ENCODE assay signal across 39 cellular contexts in the genomic region with DNA sequence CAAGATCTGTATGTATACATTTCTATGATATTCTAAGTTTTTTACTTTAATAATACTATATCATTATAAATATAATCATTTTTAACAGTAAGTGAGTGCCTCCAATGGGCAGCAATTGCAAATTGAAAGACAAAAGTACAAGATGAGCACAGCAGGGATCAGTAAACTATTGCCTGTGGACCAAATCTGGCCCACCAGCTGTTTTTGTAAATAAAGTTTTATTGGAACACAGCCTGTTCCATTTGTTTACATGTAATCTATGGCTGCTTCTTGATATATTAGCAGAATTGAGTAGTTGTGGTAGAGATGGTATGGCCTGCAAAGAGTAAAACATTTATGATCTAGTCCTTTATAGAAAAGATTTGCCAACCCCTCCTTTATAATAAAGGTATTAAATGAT. TPM values are rescaled to one million over a fixed set of nuclear protein-coding genes. Genes with fewer than 3 reads are reported as not detected.
"Had no signal": no experiment of that assay in that cellular context is flagged by ENCODE, and none has a peak within 500 bp of the region (broad histone marks: within the 10 kb centered on the region; RNA-seq: fewer than 3 reads in every experiment).

No MANE protein-coding gene starts in this region.

- H3K27ac ChIP-seq: adrenal gland, epithelial cell of prostate, esophagus squamous epithelium, gastroesophageal sphincter had no signal

- H3K27ac Mint-ChIP-seq: activated CD4-positive, alpha-beta memory T cell treated with anti-CD3 and anti-CD28 coated beads for 36 hours; activated CD4-positive, alpha-beta T cell treated with anti-CD3 and anti-CD28 coated beads for 36 hours; activated CD4-positive, alpha-beta T cell treated with anti-CD3 and anti-CD28 coated beads, Interleukin-2, amount 10 ng/mL, durations not matched to agents 24 days and 14 days; activated CD8-positive, alpha-beta memory T cell treated with anti-CD3 and anti-CD28 coated beads, Interleukin-2, amount 10 ng/mL, durations not matched to agents 7 days and 5 days; activated CD8-positive, alpha-beta T cell treated with anti-CD3 and anti-CD28 coated beads, Interleukin-2, amount 10 ng/mL, durations not matched to agents 7 days and 5 days; activated naive CD4-positive, alpha-beta T cell treated with anti-CD3 and anti-CD28 coated beads for 36 hours; activated naive CD4-positive, alpha-beta T cell treated with anti-CD3 and anti-CD28 coated beads, Interleukin-2, amount 50 U/mL, for 24 hours; activated naive CD8-positive, alpha-beta T cell treated with anti-CD3 and anti-CD28 coated beads for 36 hours; activated naive CD8-positive, alpha-beta T cell treated with anti-CD3 and anti-CD28 coated beads, Interleukin-2, amount 50 U/mL, for 24 hours; activated T-helper 1 cell treated with anti-CD3 and anti-CD28 coated beads, Interleukin-12 subunit alpha, Interleukin-12 subunit beta, Interleukin-2, Interleukin-4 antibody, amounts not matched to agents 30 ng/mL and 10 ng/mL and 1 ng/mL, durations not matched to agents 14 hours and 24 hours and 36 hours; activated T-helper 2 cell treated with anti-CD3 and anti-CD28 coated beads, Interferon-gamma antibody, Interleukin-2, Interleukin-4, amounts not matched to agents 10 μg/mL and 5 μg/mL and 100 μg/mL, durations not matched to agents 14 hours and 24 hours and 36 hours; effector memory CD8-positive, alpha-beta T cell had no signal

- H3K36me3 Mint-ChIP-seq: activated CD4-positive, alpha-beta memory T cell treated with anti-CD3 and anti-CD28 coated beads for 36 hours; activated CD8-positive, alpha-beta memory T cell treated with anti-CD3 and anti-CD28 coated beads, Interleukin-2, amount 10 ng/mL, durations not matched to agents 7 days and 5 days; activated naive CD4-positive, alpha-beta T cell treated with anti-CD3 and anti-CD28 coated beads, Interleukin-2, amount 50 U/mL, for 24 hours; activated naive CD8-positive, alpha-beta T cell treated with anti-CD3 and anti-CD28 coated beads for 36 hours had no signal

- H3K9me3 ChIP-seq: adrenal gland, body of pancreas, esophagus squamous epithelium, gastroesophageal sphincter had no signal

- H3K36me3 ChIP-seq: adrenal gland, esophagus squamous epithelium, gastroesophageal sphincter had no signal

- H3K9me3 Mint-ChIP-seq: activated CD4-positive, alpha-beta T cell treated with anti-CD3 and anti-CD28 coated beads, Interleukin-2, amount 10 ng/mL, durations not matched to agents 24 days and 14 days; activated naive CD4-positive, alpha-beta T cell treated with anti-CD3 and anti-CD28 coated beads for 36 hours; activated naive CD4-positive, alpha-beta T cell treated with anti-CD3 and anti-CD28 coated beads, Interleukin-2, amount 50 U/mL, for 24 hours; activated naive CD8-positive, alpha-beta T cell treated with anti-CD3 and anti-CD28 coated beads, Interleukin-2, amount 50 U/mL, for 24 hours; activated T-helper 1 cell treated with anti-CD3 and anti-CD28 coated beads, Interleukin-12 subunit alpha, Interleukin-12 subunit beta, Interleukin-2, Interleukin-4 antibody, amounts not matched to agents 30 ng/mL and 10 ng/mL and 1 ng/mL, durations not matched to agents 14 hours and 24 hours and 36 hours; activated T-helper 2 cell treated with anti-CD3 and anti-CD28 coated beads, Interferon-gamma antibody, Interleukin-2, Interleukin-4, amounts not matched to agents 10 μg/mL and 5 μg/mL and 100 μg/mL, durations not matched to agents 14 hours and 24 hours and 36 hours had no signal

- DNase-seq: activated CD4-positive, alpha-beta memory T cell treated with anti-CD3 and anti-CD28 coated beads for 36 hours; activated CD4-positive, alpha-beta T cell treated with anti-CD3 and anti-CD28 coated beads for 36 hours; activated CD4-positive, alpha-beta T cell treated with anti-CD3 and anti-CD28 coated beads, Interleukin-2, amount 10 ng/mL, durations not matched to agents 24 days and 14 days; activated CD4-positive, CD25-positive, alpha-beta regulatory T cell; activated CD4-positive, CD25-positive, alpha-beta regulatory T cell treated with anti-CD3 and anti-CD28 coated beads, Interleukin-2, amount 50 U/mL, for 72 hours; activated CD8-positive, alpha-beta memory T cell treated with anti-CD3 and anti-CD28 coated beads, Interleukin-2, amount 10 ng/mL, durations not matched to agents 7 days and 5 days; activated CD8-positive, alpha-beta memory T cell treated with anti-CD3 and anti-CD28 coated beads, Interleukin-2, amount 50 U/mL, for 4 hours; activated CD8-positive, alpha-beta T cell treated with anti-CD3 and anti-CD28 coated beads, Interleukin-2, amount 10 ng/mL, durations not matched to agents 7 days and 5 days; activated effector memory CD4-positive, alpha-beta T cell treated with anti-CD3 and anti-CD28 coated beads, Interleukin-2, amount 50 U/mL, for 16 hours; activated naive CD4-positive, alpha-beta T cell treated with anti-CD3 and anti-CD28 coated beads for 36 hours; activated naive CD8-positive, alpha-beta T cell treated with anti-CD3 and anti-CD28 coated beads for 36 hours; activated naive CD8-positive, alpha-beta T cell treated with anti-CD3 and anti-CD28 coated beads, Interleukin-2, amount 50 U/mL, for 24 hours; activated T-cell treated with anti-CD3 and anti-CD28 coated beads, Interleukin-2, amount 50 U/mL, for 1 hour; activated T-cell treated with anti-CD3 and anti-CD28 coated beads, Interleukin-2, amount 50 U/mL, for 48 hours; adrenal gland; amygdala; aorta; body of pancreas; caudate nucleus; cortex of kidney; dermis blood vessel endothelial cell; effector CD4-positive, alpha-beta T cell; effector memory CD8-positive, alpha-beta T cell; esophagus squamous epithelium; foreskin melanocyte; T-helper 2 cell had no signal

- H3K4me1 ChIP-seq: esophagus squamous epithelium, gastroesophageal sphincter had no signal

- H3K4me3 ChIP-seq: adrenal gland, body of pancreas, esophagus squamous epithelium, gastroesophageal sphincter had no signal

- ATAC-seq: activated CD4-positive, alpha-beta T cell treated with anti-CD3 and anti-CD28 coated beads for 36 hours; activated CD8-positive, alpha-beta memory T cell treated with anti-CD3 and anti-CD28 coated beads, Interleukin-2, amount 10 ng/mL, durations not matched to agents 7 days and 5 days; activated CD8-positive, alpha-beta T cell treated with anti-CD3 and anti-CD28 coated beads, Interleukin-2, amount 10 ng/mL, durations not matched to agents 7 days and 5 days; activated naive CD8-positive, alpha-beta T cell treated with anti-CD3 and anti-CD28 coated beads, Interleukin-2, amount 50 U/mL, for 24 hours; body of pancreas; effector memory CD8-positive, alpha-beta T cell; gastroesophageal sphincter had no signal

- H3K27me3 Mint-ChIP-seq: activated CD4-positive, alpha-beta memory T cell treated with anti-CD3 and anti-CD28 coated beads for 36 hours; activated CD4-positive, alpha-beta T cell treated with anti-CD3 and anti-CD28 coated beads for 36 hours; activated CD4-positive, alpha-beta T cell treated with anti-CD3 and anti-CD28 coated beads, Interleukin-2, amount 10 ng/mL, durations not matched to agents 24 days and 14 days; activated CD8-positive, alpha-beta memory T cell treated with anti-CD3 and anti-CD28 coated beads, Interleukin-2, amount 10 ng/mL, durations not matched to agents 7 days and 5 days; activated naive CD4-positive, alpha-beta T cell treated with anti-CD3 and anti-CD28 coated beads, Interleukin-2, amount 50 U/mL, for 24 hours; activated naive CD8-positive, alpha-beta T cell treated with anti-CD3 and anti-CD28 coated beads for 36 hours; activated naive CD8-positive, alpha-beta T cell treated with anti-CD3 and anti-CD28 coated beads, Interleukin-2, amount 50 U/mL, for 24 hours; effector memory CD8-positive, alpha-beta T cell had no signal

- H3K4me1 Mint-ChIP-seq: activated CD4-positive, alpha-beta T cell treated with anti-CD3 and anti-CD28 coated beads for 36 hours; activated CD4-positive, alpha-beta T cell treated with anti-CD3 and anti-CD28 coated beads, Interleukin-2, amount 10 ng/mL, durations not matched to agents 24 days and 14 days; activated CD8-positive, alpha-beta memory T cell treated with anti-CD3 and anti-CD28 coated beads, Interleukin-2, amount 10 ng/mL, durations not matched to agents 7 days and 5 days; activated naive CD4-positive, alpha-beta T cell treated with anti-CD3 and anti-CD28 coated beads, Interleukin-2, amount 50 U/mL, for 24 hours; activated naive CD8-positive, alpha-beta T cell treated with anti-CD3 and anti-CD28 coated beads for 36 hours; activated naive CD8-positive, alpha-beta T cell treated with anti-CD3 and anti-CD28 coated beads, Interleukin-2, amount 50 U/mL, for 24 hours had no signal

- FAIRE-seq: colon, endometrium, endothelial cell of umbilical vein had no signal

- H3K27me3 ChIP-seq: adrenal gland, body of pancreas, esophagus squamous epithelium, gastroesophageal sphincter had no signal

- H3K4me3 Mint-ChIP-seq: activated CD4-positive, alpha-beta memory T cell treated with anti-CD3 and anti-CD28 coated beads for 36 hours; activated CD4-positive, alpha-beta T cell treated with anti-CD3 and anti-CD28 coated beads for 36 hours; activated CD4-positive, alpha-beta T cell treated with anti-CD3 and anti-CD28 coated beads, Interleukin-2, amount 10 ng/mL, durations not matched to agents 24 days and 14 days; activated CD8-positive, alpha-beta memory T cell treated with anti-CD3 and anti-CD28 coated beads, Interleukin-2, amount 10 ng/mL, durations not matched to agents 7 days and 5 days; activated CD8-positive, alpha-beta T cell treated with anti-CD3 and anti-CD28 coated beads, Interleukin-2, amount 10 ng/mL, durations not matched to agents 7 days and 5 days; activated naive CD4-positive, alpha-beta T cell treated with anti-CD3 and anti-CD28 coated beads for 36 hours; activated naive CD4-positive, alpha-beta T cell treated with anti-CD3 and anti-CD28 coated beads, Interleukin-2, amount 50 U/mL, for 24 hours; activated naive CD8-positive, alpha-beta T cell treated with anti-CD3 and anti-CD28 coated beads for 36 hours; activated naive CD8-positive, alpha-beta T cell treated with anti-CD3 and anti-CD28 coated beads, Interleukin-2, amount 50 U/mL, for 24 hours; activated T-helper 1 cell treated with anti-CD3 and anti-CD28 coated beads, Interleukin-12 subunit alpha, Interleukin-12 subunit beta, Interleukin-2, Interleukin-4 antibody, amounts not matched to agents 30 ng/mL and 10 ng/mL and 1 ng/mL, durations not matched to agents 14 hours and 24 hours and 36 hours; effector memory CD8-positive, alpha-beta T cell had no signal

RNA-seq across cellular contexts. Expression of a gene that starts 43.2 kb away (rescaled TPM):
- total RNA-seq: activated CD4-positive, alpha-beta memory T cell treated with anti-CD3 and anti-CD28 coated beads for 36 hours; activated CD4-positive, alpha-beta T cell treated with anti-CD3 and anti-CD28 coated beads for 36 hours; activated CD4-positive, alpha-beta T cell treated with anti-CD3 and anti-CD28 coated beads, Interleukin-2, amount 10 ng/mL, durations not matched to agents 24 days and 14 days; activated CD8-positive, alpha-beta memory T cell treated with anti-CD3 and anti-CD28 coated beads for 36 hours; activated CD8-positive, alpha-beta memory T cell treated with anti-CD3 and anti-CD28 coated beads, Interleukin-2, amount 10 ng/mL, durations not matched to agents 7 days and 5 days; activated CD8-positive, alpha-beta T cell treated with anti-CD3 and anti-CD28 coated beads, Interleukin-2, amount 10 ng/mL, durations not matched to agents 7 days and 5 days; activated naive CD4-positive, alpha-beta T cell treated with anti-CD3 and anti-CD28 coated beads for 36 hours; activated naive CD8-positive, alpha-beta T cell treated with anti-CD3 and anti-CD28 coated beads for 36 hours; activated T-helper 1 cell treated with anti-CD3 and anti-CD28 coated beads, Interleukin-12 subunit alpha, Interleukin-12 subunit beta, Interleukin-2, Interleukin-4 antibody, amounts not matched to agents 30 ng/mL and 10 ng/mL and 1 ng/mL, durations not matched to agents 14 hours and 24 hours and 36 hours; activated T-helper 2 cell treated with anti-CD3 and anti-CD28 coated beads, Interferon-gamma antibody, Interleukin-2, Interleukin-4, amounts not matched to agents 10 μg/mL and 5 μg/mL and 100 μg/mL, durations not matched to agents 14 hours and 24 hours and 36 hours; endothelial cell of umbilical vein; fibroblast of lung; fibroblast of villous mesenchyme; glomerular endothelial cell; T-helper 1 cell treated with Interleukin-12 subunit alpha and Interleukin-12 subunit beta and Interleukin-4 antibody, amounts not matched to agents 30 ng/mL and 1 ng/mL, for 36 hours had no signal
- polyA plus RNA-seq: aorta, endothelial cell of umbilical vein, fibroblast of lung had no signal
